1 cellular context compared by ENCODE assay signal in the genomic region with DNA sequence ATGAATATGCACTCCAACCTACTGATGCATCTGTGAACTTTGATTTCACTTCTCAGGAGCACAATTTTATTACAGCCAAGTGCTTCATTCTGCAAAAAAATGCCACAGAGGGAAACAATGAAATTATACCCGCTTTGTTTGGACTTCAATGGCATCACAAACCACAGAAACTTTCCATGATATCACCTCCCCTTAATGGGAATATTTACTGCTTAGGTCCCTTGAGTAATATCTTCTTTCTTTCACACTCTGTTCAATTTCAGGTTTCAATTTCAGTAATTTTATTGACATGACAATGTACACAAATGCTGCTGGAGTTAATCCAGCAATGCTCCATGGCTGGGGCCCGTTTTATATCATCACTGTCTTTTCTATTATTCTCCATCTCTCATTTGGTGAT.
TF ChIP-seq lines count a peak whose summit lies in the region.

No MANE protein-coding gene starts in this region.

TF ChIP-seq in GM12891, 5 proteins besides CTCF, POLR2A, EP300 and RAD21 (continued from another document):
- no peak for TF ChIP-seq PAX5 (IDR thresholded peaks at IDR 0.05; ENCODE audit: insufficient read depth, low read length, severe bottlenecking)
- TF ChIP-seq POU2F2 (IDR thresholded peaks at IDR 0.05; ENCODE audit: low read depth, low read length), result no peak
